ENCODE assay signal across 8 cellular contexts in genomic region chr19:36215276-36216171, GRCh38. TPM values are rescaled to one million over a fixed set of nuclear protein-coding genes. Genes with fewer than 3 reads are reported as not detected.
DNase-seq lines count a peak whose midpoint lies in the region; ATAC-seq and TF ChIP-seq lines count a peak whose summit lies in the region.

No MANE protein-coding gene starts in this region.

- H3K4me3 Mint-ChIP-seq in endodermal cell (no peak overlapping the region), nephron progenitor cell (no peak overlapping the region)
- no peak overlapping the region for H3K4me3 Mint-ChIP-seq in activated T-helper 1 cell treated with anti-CD3 and anti-CD28 coated beads, Interleukin-12 subunit alpha, Interleukin-12 subunit beta, Interleukin-2, Interleukin-4 antibody, amounts not matched to agents 30 ng/mL and 10 ng/mL and 1 ng/mL, durations not matched to agents 14 hours and 24 hours and 36 hours

- intact Hi-C loops in activated T-helper 1 cell treated with anti-CD3 and anti-CD28 coated beads, Interleukin-12 subunit alpha, Interleukin-12 subunit beta, Interleukin-2, Interleukin-4 antibody, amounts not matched to agents 30 ng/mL and 10 ng/mL and 1 ng/mL, durations not matched to agents 14 hours and 24 hours and 36 hours (cut with micrococcal nuclease): loop anchor here (1.0 to 10.0 kb wide), 5 partner anchors 559 to 1155 kb away; partner anchors contain the start of genes ZNF383, ZNF420, ZNF527 and ZNF568

- H3K27ac Mint-ChIP-seq in endodermal cell: peak overlapping the region; percentile 92
- peak overlapping the region; percentile 54 for H3K27ac Mint-ChIP-seq in nephron progenitor cell
- H3K27ac Mint-ChIP-seq in activated T-helper 1 cell treated with anti-CD3 and anti-CD28 coated beads, Interleukin-12 subunit alpha, Interleukin-12 subunit beta, Interleukin-2, Interleukin-4 antibody, amounts not matched to agents 30 ng/mL and 10 ng/mL and 1 ng/mL, durations not matched to agents 14 hours and 24 hours and 36 hours: no peak overlapping the region

- H3K4me3 ChIP-seq in endodermal cell (ENCODE audit: low read length): peak overlapping the region; percentile 98

- peak overlapping the region; percentile 99 for H3K9ac ChIP-seq in endodermal cell (ENCODE audit: extremely low read depth, low read length, poor library complexity, severe bottlenecking)

- TF ChIP-seq CTCF in RWPE1 (conservative IDR thresholded peaks at IDR 0.05; ENCODE audit: low read depth): no peak
- no peak for TF ChIP-seq CTCF in endodermal cell (conservative IDR thresholded peaks at IDR 0.05)
- no peak for TF ChIP-seq CTCF in nephron progenitor cell (IDR thresholded peaks at IDR 0.05)

- no peaks in the 10 kb centered on the region for H3K4me1 ChIP-seq in endodermal cell (ENCODE audit: control insufficient read depth, insufficient read depth, low read length)

- no peaks in the 10 kb centered on the region for H3K27me3 Mint-ChIP-seq in endodermal cell (ENCODE audit: insufficient read depth)
- peaks cover 4% of the 10 kb centered on the region for H3K27me3 Mint-ChIP-seq in nephron progenitor cell (ENCODE audit: low read depth, poor library complexity)
- no peaks in the 10 kb centered on the region for H3K27me3 Mint-ChIP-seq in activated T-helper 1 cell treated with anti-CD3 and anti-CD28 coated beads, Interleukin-12 subunit alpha, Interleukin-12 subunit beta, Interleukin-2, Interleukin-4 antibody, amounts not matched to agents 30 ng/mL and 10 ng/mL and 1 ng/mL, durations not matched to agents 14 hours and 24 hours and 36 hours (ENCODE audit: insufficient read depth)

- H3K9me3 Mint-ChIP-seq in endodermal cell: no peaks in the 10 kb centered on the region
- peaks cover 40% of the 10 kb centered on the region for H3K9me3 Mint-ChIP-seq in nephron progenitor cell
- H3K9me3 Mint-ChIP-seq in activated T-helper 1 cell treated with anti-CD3 and anti-CD28 coated beads, Interleukin-12 subunit alpha, Interleukin-12 subunit beta, Interleukin-2, Interleukin-4 antibody, amounts not matched to agents 30 ng/mL and 10 ng/mL and 1 ng/mL, durations not matched to agents 14 hours and 24 hours and 36 hours: peaks cover 13% of the 10 kb centered on the region

- H3K36me3 Mint-ChIP-seq in endodermal cell (ENCODE audit: low read depth): peaks cover 23% of the 10 kb centered on the region
- peaks cover 56% of the 10 kb centered on the region for H3K36me3 Mint-ChIP-seq in nephron progenitor cell (ENCODE audit: low read depth)
- peaks cover 17% of the 10 kb centered on the region for H3K36me3 Mint-ChIP-seq in activated T-helper 1 cell treated with anti-CD3 and anti-CD28 coated beads, Interleukin-12 subunit alpha, Interleukin-12 subunit beta, Interleukin-2, Interleukin-4 antibody, amounts not matched to agents 30 ng/mL and 10 ng/mL and 1 ng/mL, durations not matched to agents 14 hours and 24 hours and 36 hours (ENCODE audit: low read depth)

- no peak for ATAC-seq in HG03045 (IDR thresholded peaks at IDR 0.05; ENCODE audit: unreplicated experiment)
- ATAC-seq in GM18870 (IDR thresholded peaks at IDR 0.05; ENCODE audit: unreplicated experiment): no peak

- DNase-seq in COR-L47 (lab: John Stamatoyannopoulos, UW): peak; percentile 13
- DNase-seq in HCEC 1CT: peak; percentile 24
- DNase-seq in RWPE1 (ENCODE audit: low spot score): no peak
- DNase-seq in endodermal cell: no peak
- DNase-seq in nephron progenitor cell: peak; percentile 11
- DNase-seq in activated T-helper 1 cell treated with anti-CD3 and anti-CD28 coated beads, Interleukin-12 subunit alpha, Interleukin-12 subunit beta, Interleukin-2, Interleukin-4 antibody, amounts not matched to agents 30 ng/mL and 10 ng/mL and 1 ng/mL, durations not matched to agents 14 hours and 24 hours and 36 hours (ENCODE audit: low spot score): no peak

- H3K27ac ChIP-seq in RWPE1 (peak overlapping the region; percentile 92), endodermal cell (ENCODE audit: low read depth, low read length) (peak overlapping the region; percentile 94)

- POLR2A ChIA-PET in RWPE1 (lab: Yijun Ruan, JAX; ENCODE audit: low non-redundant PET): no interaction called here

- no peaks in the 10 kb centered on the region for H3K9me3 ChIP-seq in endodermal cell (ENCODE audit: control insufficient read depth, low read length)

- CTCF ChIA-PET in RWPE1 (lab: Yijun Ruan, JAX): no interaction called here

- no peaks in the 10 kb centered on the region for H3K27me3 ChIP-seq in endodermal cell (ENCODE audit: control insufficient read depth, insufficient read depth, low read length, poor library complexity, severe bottlenecking)

- H3K4me1 Mint-ChIP-seq in endodermal cell (peaks cover 8% of the 10 kb centered on the region), nephron progenitor cell (peaks cover 12% of the 10 kb centered on the region)
- peaks cover 3% of the 10 kb centered on the region for H3K4me1 Mint-ChIP-seq in activated T-helper 1 cell treated with anti-CD3 and anti-CD28 coated beads, Interleukin-12 subunit alpha, Interleukin-12 subunit beta, Interleukin-2, Interleukin-4 antibody, amounts not matched to agents 30 ng/mL and 10 ng/mL and 1 ng/mL, durations not matched to agents 14 hours and 24 hours and 36 hours (ENCODE audit: low read depth)

- WGBS in endodermal cell (ENCODE audit: insufficient coverage in 1 of 2, insufficient read length in 1 of 2), 2 experiments: 0% methylated on average over 19 to 22 of the region's 27 CpGs

- H3K36me3 ChIP-seq in endodermal cell (ENCODE audit: control insufficient read depth, insufficient read depth, low read length): peaks cover 23% of the 10 kb centered on the region

RNA-seq across cellular contexts. Expression of gene ZNF146, which starts 0.6 kb away (rescaled TPM):
- 100 to 1,000 TPM; 105 to 128 TPM for total RNA-seq in endodermal cell
- polyA plus RNA-seq in endodermal cell (2013, experiment 1 of 2): 101 TPM
- polyA plus RNA-seq in endodermal cell (2013, experiment 2 of 2): 102 TPM
- 82.5 and 94.0 TPM in 2 replicates for total RNA-seq in activated T-helper 1 cell treated with anti-CD3 and anti-CD28 coated beads, Interleukin-12 subunit alpha, Interleukin-12 subunit beta, Interleukin-2, Interleukin-4 antibody, amounts not matched to agents 30 ng/mL and 10 ng/mL and 1 ng/mL, durations not matched to agents 14 hours and 24 hours and 36 hours

RNA-seq across cellular contexts. Expression of gene ZNF565, which starts 1.1 kb away (rescaled TPM):
- 1 to 10 TPM; 1.6 to 2.7 TPM for total RNA-seq in endodermal cell
- polyA plus RNA-seq in endodermal cell (2013, experiment 1 of 2): 4.8 TPM
- 4.0 TPM for polyA plus RNA-seq in endodermal cell (2013, experiment 2 of 2)
- 2.1 and 2.4 TPM in 2 replicates for total RNA-seq in activated T-helper 1 cell treated with anti-CD3 and anti-CD28 coated beads, Interleukin-12 subunit alpha, Interleukin-12 subunit beta, Interleukin-2, Interleukin-4 antibody, amounts not matched to agents 30 ng/mL and 10 ng/mL and 1 ng/mL, durations not matched to agents 14 hours and 24 hours and 36 hours

Comparison
In these comparisons a context has a peak if more than half of its experiments do, and no peak if none do; other contexts are left out.
1. DNase-seq: peak in COR-L47 (single experiment), HCEC 1CT (single experiment) and nephron progenitor cell (single experiment); none in RWPE1 (single experiment), endodermal cell (single experiment) and activated T-helper 1 cell treated with anti-CD3 and anti-CD28 coated beads, Interleukin-12 subunit alpha, Interleukin-12 subunit beta, Interleukin-2, Interleukin-4 antibody, amounts not matched to agents 30 ng/mL and 10 ng/mL and 1 ng/mL, durations not matched to agents 14 hours and 24 hours and 36 hours (single experiment).